1 cellular context compared by ENCODE assay signal in the genomic region with DNA sequence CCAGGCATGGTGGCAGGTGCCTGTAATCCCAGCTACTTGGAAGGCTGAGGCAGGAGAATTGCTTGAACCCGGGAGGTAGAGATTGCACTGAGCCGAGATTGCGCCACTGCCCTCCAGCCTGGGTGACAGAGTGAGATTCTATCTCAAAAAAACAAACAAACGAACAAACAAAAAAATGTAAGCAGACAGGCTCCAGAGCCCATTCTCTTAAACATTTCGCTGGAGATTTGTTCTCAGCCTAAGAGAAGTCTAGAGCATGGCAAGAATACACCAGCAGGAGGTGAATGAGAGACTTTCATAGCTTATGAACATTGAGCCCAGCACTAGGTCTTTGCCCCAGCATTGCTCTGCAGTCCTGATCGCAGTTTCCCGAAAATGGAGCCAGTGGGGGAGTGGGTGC.
TF ChIP-seq lines count a peak whose summit lies in the region.

No MANE protein-coding gene starts in this region.

TF ChIP-seq in K562, 482 proteins besides CTCF, POLR2A, EP300 and RAD21:
- TF ChIP-seq, protein P1, sequence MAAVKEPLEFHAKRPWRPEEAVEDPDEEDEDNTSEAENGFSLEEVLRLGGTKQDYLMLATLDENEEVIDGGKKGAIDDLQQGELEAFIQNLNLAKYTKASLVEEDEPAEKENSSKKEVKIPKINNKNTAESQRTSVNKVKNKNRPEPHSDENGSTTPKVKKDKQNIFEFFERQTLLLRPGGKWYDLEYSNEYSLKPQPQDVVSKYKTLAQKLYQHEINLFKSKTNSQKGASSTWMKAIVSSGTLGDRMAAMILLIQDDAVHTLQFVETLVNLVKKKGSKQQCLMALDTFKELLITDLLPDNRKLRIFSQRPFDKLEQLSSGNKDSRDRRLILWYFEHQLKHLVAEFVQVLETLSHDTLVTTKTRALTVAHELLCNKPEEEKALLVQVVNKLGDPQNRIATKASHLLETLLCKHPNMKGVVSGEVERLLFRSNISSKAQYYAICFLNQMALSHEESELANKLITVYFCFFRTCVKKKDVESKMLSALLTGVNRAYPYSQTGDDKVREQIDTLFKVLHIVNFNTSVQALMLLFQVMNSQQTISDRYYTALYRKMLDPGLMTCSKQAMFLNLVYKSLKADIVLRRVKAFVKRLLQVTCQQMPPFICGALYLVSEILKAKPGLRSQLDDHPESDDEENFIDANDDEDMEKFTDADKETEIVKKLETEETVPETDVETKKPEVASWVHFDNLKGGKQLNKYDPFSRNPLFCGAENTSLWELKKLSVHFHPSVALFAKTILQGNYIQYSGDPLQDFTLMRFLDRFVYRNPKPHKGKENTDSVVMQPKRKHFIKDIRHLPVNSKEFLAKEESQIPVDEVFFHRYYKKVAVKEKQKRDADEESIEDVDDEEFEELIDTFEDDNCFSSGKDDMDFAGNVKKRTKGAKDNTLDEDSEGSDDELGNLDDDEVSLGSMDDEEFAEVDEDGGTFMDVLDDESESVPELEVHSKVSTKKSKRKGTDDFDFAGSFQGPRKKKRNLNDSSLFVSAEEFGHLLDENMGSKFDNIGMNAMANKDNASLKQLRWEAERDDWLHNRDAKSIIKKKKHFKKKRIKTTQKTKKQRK (IDR thresholded peaks at IDR 0.05; ENCODE audit: borderline replicate concordance, low read depth, low read length) = no peak
- TF ChIP-seq CEBPB (tag; IDR thresholded peaks at IDR 0.05) = peak; percentile 59
